In genomic region chr4:8403173-8403753, GRCh38 we compare ENCODE assay signal across 8 cellular contexts. TPM values are rescaled to one million over a fixed set of nuclear protein-coding genes. Genes with fewer than 3 reads are reported as not detected.
DNase-seq lines count a peak whose midpoint lies in the region; ATAC-seq and TF ChIP-seq lines count a peak whose summit lies in the region.

No MANE protein-coding gene starts in this region.

- no peak overlapping the region for H3K9ac ChIP-seq in GM23248

- DNase-seq in AML-193 (lab: John Stamatoyannopoulos, UW) (peak; percentile 14 to 25), GM23248 (peak; percentile 91), NCI-H526 treated with DMSO at 0.1 percent for 48 hours (lab: John Stamatoyannopoulos, UW) (peak; percentile 11), epithelial cell of esophagus (ENCODE audit: low read depth) (peak; percentile 74), mucosa of descending colon (peak in 2 of 3 donors; percentile 81 to 82)
- peak; percentile 73 for DNase-seq in activated CD8-positive, alpha-beta memory T cell treated with anti-CD3 and anti-CD28 coated beads for 24 hours
- DNase-seq in stimulated activated naive CD8-positive, alpha-beta T cell treated with anti-CD3 and anti-CD28 coated beads, Interleukin-15, amount 100 ng/mL, for 72 hours: peak in 1 of 2 donors; percentile 16

- H3K4me1 Mint-ChIP-seq in stimulated activated naive CD8-positive, alpha-beta T cell treated with anti-CD3 and anti-CD28 coated beads, Interleukin-15, amount 100 ng/mL, for 72 hours: no peaks in the 10 kb centered on the region

- H3K36me3 ChIP-seq in GM23248 (ENCODE audit: low read depth): 0 out of 2 replicates have a peak, but pooled peaks cover 10% of the 10 kb centered on the region
- no peaks in the 10 kb centered on the region for H3K36me3 ChIP-seq in mucosa of descending colon (ENCODE audit: low read depth)

- no peaks in the 10 kb centered on the region for H3K9me3 ChIP-seq in GM23248 (ENCODE audit: low read depth)
- no peaks in the 10 kb centered on the region for H3K9me3 ChIP-seq in mucosa of descending colon

- H3K27ac Mint-ChIP-seq in stimulated activated naive CD8-positive, alpha-beta T cell treated with anti-CD3 and anti-CD28 coated beads, Interleukin-15, amount 100 ng/mL, for 72 hours: no peak overlapping the region

- H4K20me1 ChIP-seq in GM23248 (ENCODE audit: insufficient read depth): no peaks in the 10 kb centered on the region

- H3K4me2 ChIP-seq in GM23248 (ENCODE audit: unreplicated experiment): no peak overlapping the region

- H3K4me3 Mint-ChIP-seq in stimulated activated naive CD8-positive, alpha-beta T cell treated with anti-CD3 and anti-CD28 coated beads, Interleukin-15, amount 100 ng/mL, for 72 hours: no peak overlapping the region

- no peaks in the 10 kb centered on the region for H3F3A ChIP-seq in GM23248 (ENCODE audit: insufficient read depth)

- ATAC-seq in mucosa of descending colon (peak; percentile 82), HG03565 (IDR thresholded peaks at IDR 0.05; ENCODE audit: unreplicated experiment) (no peak)
- ATAC-seq in stimulated activated naive CD8-positive, alpha-beta T cell treated with anti-CD3 and anti-CD28 coated beads, Interleukin-15, amount 100 ng/mL, for 72 hours: peak; percentile 56

- TF ChIP-seq CTCF in epithelial cell of esophagus (IDR thresholded peaks at IDR 0.05; ENCODE audit: insufficient read depth, low read depth, low read length, missing control alignments): peak; percentile 88
- TF ChIP-seq CTCF in mucosa of descending colon (IDR thresholded peaks at IDR 0.05): peak; percentile 77

- H3K9me3 Mint-ChIP-seq in stimulated activated naive CD8-positive, alpha-beta T cell treated with anti-CD3 and anti-CD28 coated beads, Interleukin-15, amount 100 ng/mL, for 72 hours: no peaks in the 10 kb centered on the region

- H3K27ac ChIP-seq in GM23248: no peak overlapping the region

- no peaks in the 10 kb centered on the region for H3K4me1 ChIP-seq in GM23248 (ENCODE audit: insufficient read depth)
- peaks cover 2% of the 10 kb centered on the region for H3K4me1 ChIP-seq in mucosa of descending colon (ENCODE audit: low read depth)

- H3K27me3 Mint-ChIP-seq in stimulated activated naive CD8-positive, alpha-beta T cell treated with anti-CD3 and anti-CD28 coated beads, Interleukin-15, amount 100 ng/mL, for 72 hours: no peaks in the 10 kb centered on the region

- H3K79me2 ChIP-seq in GM23248 (ENCODE audit: insufficient read depth): no peaks in the 10 kb centered on the region

- WGBS in GM23248 (ENCODE audit: low coverage in 1 of 2, low lambda C conversion rate in 2 of 2, missing lambda C conversion rate in 2 of 2), 2 experiments: 49 to 51% methylated on average over 12 of the region's 12 CpGs

- H3K4me3 ChIP-seq in GM23248: no peak overlapping the region
- no peak overlapping the region for H3K4me3 ChIP-seq in epithelial cell of esophagus (ENCODE audit: low read length)
- H3K4me3 ChIP-seq in mucosa of descending colon: no peak overlapping the region

- in situ Hi-C loops in GM23248 (cut with MboI): loop anchor here (5.0 kb wide), 1 partner anchor 156 kb away; no protein-coding TSS in a partner anchor

- no peaks in the 10 kb centered on the region for H3K27me3 ChIP-seq in GM23248 (replicated peaks; ENCODE audit: insufficient read depth)

- no peak overlapping the region for H2AFZ ChIP-seq in GM23248

- intact Hi-C loops in mucosa of descending colon (cut with DNase I, micrococcal nuclease): loop anchor here in 1 of 2 donors (5.0 kb wide), 1 partner anchor 161 kb away; no protein-coding TSS in a partner anchor

- no peaks in the 10 kb centered on the region for H3K9me2 ChIP-seq in GM23248 (ENCODE audit: insufficient read depth)

RNA-seq across cellular contexts. Expression of gene ACOX3, which starts 37.3 kb away (rescaled TPM):
- total RNA-seq in GM23248 (2014; rRNA removed; shearing (Covaris generic)): 33.8 and 48.4 TPM in 2 replicates
- polyA plus RNA-seq in GM23248 (2016; fragmentation: Nextera tagmentation; extraction: Ambion mirVana): 24.7 and 25.1 TPM in 2 replicates
- total RNA-seq in mucosa of descending colon: 10 to 100 TPM; 22.4 to 34.7 (median 26.0) TPM

RNA-seq across cellular contexts. Expression of gene TRMT44, which starts 37.3 kb away (rescaled TPM):
- total RNA-seq in GM23248 (2014; rRNA removed; shearing (Covaris generic)): 12.0 and 12.5 TPM in 2 replicates
- polyA plus RNA-seq in GM23248 (2016; fragmentation: Nextera tagmentation; extraction: Ambion mirVana): 4.1 and 4.4 TPM in 2 replicates
- 10 to 100 TPM; 14.0 to 21.7 (median 17.1) TPM for total RNA-seq in mucosa of descending colon
